In the genomic region with DNA sequence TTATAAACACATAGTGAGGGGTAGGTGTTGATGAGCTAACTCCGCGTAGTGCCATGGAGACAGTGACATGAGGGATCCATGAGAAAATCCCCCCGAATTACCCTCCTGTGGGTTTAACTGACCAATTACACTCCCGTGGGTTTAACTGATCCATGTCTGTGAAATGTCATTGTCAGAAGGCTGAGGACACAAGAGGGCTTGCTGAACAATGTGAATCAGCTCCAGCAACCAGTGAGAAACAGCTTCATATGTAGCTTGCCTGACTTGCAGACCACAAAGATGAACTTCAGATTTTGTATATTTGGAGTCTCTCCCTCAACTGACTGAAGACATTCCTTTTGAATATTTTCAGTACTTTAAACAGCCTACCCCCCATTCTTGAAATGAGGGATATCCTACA, we compare ENCODE assay signal across 1 cellular context.
TF ChIP-seq lines count a peak whose summit lies in the region.

No MANE protein-coding gene starts in this region.

TF ChIP-seq in GM23338, 12 proteins besides CTCF, POLR2A, EP300 and RAD21 (continued from another document):
- TF ChIP-seq, protein P1, sequence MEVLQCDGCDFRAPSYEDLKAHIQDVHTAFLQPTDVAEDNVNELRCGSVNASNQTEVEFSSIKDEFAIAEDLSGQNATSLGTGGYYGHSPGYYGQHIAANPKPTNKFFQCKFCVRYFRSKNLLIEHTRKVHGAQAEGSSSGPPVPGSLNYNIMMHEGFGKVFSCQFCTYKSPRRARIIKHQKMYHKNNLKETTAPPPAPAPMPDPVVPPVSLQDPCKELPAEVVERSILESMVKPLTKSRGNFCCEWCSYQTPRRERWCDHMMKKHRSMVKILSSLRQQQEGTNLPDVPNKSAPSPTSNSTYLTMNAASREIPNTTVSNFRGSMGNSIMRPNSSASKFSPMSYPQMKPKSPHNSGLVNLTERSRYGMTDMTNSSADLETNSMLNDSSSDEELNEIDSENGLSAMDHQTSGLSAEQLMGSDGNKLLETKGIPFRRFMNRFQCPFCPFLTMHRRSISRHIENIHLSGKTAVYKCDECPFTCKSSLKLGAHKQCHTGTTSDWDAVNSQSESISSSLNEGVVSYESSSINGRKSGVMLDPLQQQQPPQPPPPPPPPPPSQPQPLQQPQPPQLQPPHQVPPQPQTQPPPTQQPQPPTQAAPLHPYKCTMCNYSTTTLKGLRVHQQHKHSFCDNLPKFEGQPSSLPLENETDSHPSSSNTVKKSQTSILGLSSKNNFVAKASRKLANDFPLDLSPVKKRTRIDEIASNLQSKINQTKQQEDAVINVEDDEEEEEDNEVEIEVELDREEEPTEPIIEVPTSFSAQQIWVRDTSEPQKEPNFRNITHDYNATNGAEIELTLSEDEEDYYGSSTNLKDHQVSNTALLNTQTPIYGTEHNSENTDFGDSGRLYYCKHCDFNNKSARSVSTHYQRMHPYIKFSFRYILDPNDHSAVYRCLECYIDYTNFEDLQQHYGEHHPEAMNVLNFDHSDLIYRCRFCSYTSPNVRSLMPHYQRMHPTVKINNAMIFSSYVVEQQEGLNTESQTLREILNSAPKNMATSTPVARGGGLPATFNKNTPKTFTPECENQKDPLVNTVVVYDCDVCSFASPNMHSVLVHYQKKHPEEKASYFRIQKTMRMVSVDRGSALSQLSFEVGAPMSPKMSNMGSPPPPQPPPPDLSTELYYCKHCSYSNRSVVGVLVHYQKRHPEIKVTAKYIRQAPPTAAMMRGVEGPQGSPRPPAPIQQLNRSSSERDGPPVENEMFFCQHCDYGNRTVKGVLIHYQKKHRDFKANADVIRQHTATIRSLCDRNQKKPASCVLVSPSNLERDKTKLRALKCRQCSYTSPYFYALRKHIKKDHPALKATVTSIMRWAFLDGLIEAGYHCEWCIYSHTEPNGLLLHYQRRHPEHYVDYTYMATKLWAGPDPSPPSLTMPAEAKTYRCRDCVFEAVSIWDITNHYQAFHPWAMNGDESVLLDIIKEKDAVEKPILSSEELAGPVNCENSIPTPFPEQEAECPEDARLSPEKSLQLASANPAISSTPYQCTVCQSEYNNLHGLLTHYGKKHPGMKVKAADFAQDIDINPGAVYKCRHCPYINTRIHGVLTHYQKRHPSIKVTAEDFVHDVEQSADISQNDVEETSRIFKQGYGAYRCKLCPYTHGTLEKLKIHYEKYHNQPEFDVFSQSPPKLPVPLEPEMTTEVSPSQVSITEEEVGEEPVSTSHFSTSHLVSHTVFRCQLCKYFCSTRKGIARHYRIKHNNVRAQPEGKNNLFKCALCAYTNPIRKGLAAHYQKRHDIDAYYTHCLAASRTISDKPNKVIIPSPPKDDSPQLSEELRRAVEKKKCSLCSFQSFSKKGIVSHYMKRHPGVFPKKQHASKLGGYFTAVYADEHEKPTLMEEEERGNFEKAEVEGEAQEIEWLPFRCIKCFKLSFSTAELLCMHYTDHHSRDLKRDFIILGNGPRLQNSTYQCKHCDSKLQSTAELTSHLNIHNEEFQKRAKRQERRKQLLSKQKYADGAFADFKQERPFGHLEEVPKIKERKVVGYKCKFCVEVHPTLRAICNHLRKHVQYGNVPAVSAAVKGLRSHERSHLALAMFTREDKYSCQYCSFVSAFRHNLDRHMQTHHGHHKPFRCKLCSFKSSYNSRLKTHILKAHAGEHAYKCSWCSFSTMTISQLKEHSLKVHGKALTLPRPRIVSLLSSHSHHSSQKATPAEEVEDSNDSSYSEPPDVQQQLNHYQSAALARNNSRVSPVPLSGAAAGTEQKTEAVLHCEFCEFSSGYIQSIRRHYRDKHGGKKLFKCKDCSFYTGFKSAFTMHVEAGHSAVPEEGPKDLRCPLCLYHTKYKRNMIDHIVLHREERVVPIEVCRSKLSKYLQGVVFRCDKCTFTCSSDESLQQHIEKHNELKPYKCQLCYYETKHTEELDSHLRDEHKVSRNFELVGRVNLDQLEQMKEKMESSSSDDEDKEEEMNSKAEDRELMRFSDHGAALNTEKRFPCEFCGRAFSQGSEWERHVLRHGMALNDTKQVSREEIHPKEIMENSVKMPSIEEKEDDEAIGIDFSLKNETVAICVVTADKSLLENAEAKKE (CRISPR knock-in tag; IDR thresholded peaks at IDR 0.05) = no peak
- TF ChIP-seq ETS1 (IDR thresholded peaks at IDR 0.05) (no peak), NANOG (IDR thresholded peaks at IDR 0.05; ENCODE audit: borderline replicate concordance) (no peak), ZNF114 (CRISPR knock-in tag; IDR thresholded peaks at IDR 0.05) (no peak), ZNF331 (CRISPR knock-in tag; IDR thresholded peaks at IDR 0.05; ENCODE audit: low read depth) (no peak)
